In the genomic region with DNA sequence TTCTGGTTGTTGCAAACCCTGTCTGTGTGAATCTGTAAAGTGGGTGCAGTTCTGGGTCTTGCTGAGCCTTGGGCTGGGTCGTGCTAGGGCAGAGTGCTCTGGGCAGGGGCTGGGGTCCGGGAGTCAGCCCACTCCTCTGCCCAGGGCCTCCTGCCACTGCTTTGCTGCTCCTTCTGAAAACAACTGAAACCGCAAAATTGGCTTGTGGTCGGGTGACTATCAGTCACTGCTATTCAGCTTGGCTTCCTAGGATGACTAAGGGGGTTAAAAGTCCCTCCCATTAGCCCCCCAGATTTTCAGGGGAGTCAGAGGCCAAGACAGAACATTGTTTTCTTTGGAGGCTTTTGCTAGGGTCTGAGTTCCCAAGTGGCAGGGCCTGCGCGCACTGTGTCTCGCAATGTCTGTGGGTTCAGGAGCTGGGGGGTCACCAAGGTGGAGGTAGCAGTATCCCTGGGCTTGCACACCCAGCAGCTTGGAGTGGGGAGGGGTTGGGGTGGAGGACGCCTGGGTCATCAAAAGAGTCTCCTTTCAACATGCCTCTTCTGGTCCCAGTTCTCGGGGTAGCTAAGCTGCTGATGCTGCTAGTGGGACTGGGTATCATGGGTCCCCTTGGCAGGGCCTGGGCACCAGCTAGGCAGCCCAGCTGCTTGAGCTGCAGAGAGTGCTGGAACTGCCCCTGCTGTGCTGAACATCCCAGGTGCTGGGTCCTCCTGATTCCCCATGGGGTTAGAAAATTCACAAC, we compare ENCODE assay signal across 9 cellular contexts. TPM values are rescaled to one million over a fixed set of nuclear protein-coding genes. Genes with fewer than 3 reads are reported as not detected.
DNase-seq lines count a peak whose midpoint lies in the region; ATAC-seq lines count a peak whose summit lies in the region.
"Had no signal": no experiment of that assay in that cellular context is flagged by ENCODE, and none has a peak within 500 bp of the region (broad histone marks: within the 10 kb centered on the region; RNA-seq: fewer than 3 reads in every experiment).

No MANE protein-coding gene starts in this region.

- peaks cover 47% of the 10 kb centered on the region for H3K27me3 ChIP-seq in GM23248 (replicated peaks; ENCODE audit: insufficient read depth)
- H3K27me3 ChIP-seq in SJSA1 (replicated peaks), result peaks cover 25% of the 10 kb centered on the region

- H3K36me3 ChIP-seq in GM23248 (ENCODE audit: low read depth) (no peaks in the 10 kb centered on the region), SJSA1 (no peaks in the 10 kb centered on the region)

- no peaks in the 10 kb centered on the region for H4K20me1 ChIP-seq in GM23248 (ENCODE audit: insufficient read depth)

- H3K4me3 ChIP-seq in GM23248, result no peak overlapping the region
- no peak overlapping the region for H3K4me3 ChIP-seq in SJSA1

- WGBS in GM23248 (ENCODE audit: low coverage in 1 of 2, low lambda C conversion rate in 2 of 2, missing lambda C conversion rate in 2 of 2), 2 experiments, result 57% methylated on average over 9 of the region's 9 CpGs

- H3K27ac ChIP-seq in GM23248 (no peak overlapping the region), SJSA1 (no peak overlapping the region)
- H3K27ac ChIP-seq: VCaP had no signal

- ATAC-seq in HG03521 (IDR thresholded peaks at IDR 0.05; ENCODE audit: unreplicated experiment) (no peak), GM18502 (IDR thresholded peaks at IDR 0.05; ENCODE audit: poor library complexity, unreplicated experiment) (no peak)

- DNase-seq in GM23248, result peak; percentile 83
- peak; percentile 87 to 92 for DNase-seq in SJSA1 (ENCODE audit: low read depth in 1 of 2, low spot score in 2 of 2)
- DNase-seq in amniotic stem cell (lab: John Stamatoyannopoulos, UW), result peak; percentile 66
- peak; percentile 61 to 80 for DNase-seq in stimulated activated CD4-positive, alpha-beta T cell treated with anti-CD3 and anti-CD28 coated beads, Interleukin-4, amount 100 ng/mL, for 4 hours
- DNase-seq in GM19238 (ENCODE audit: insufficient read length, low spot score), result no peak
- no peak for DNase-seq in dermis blood vessel endothelial cell

- peak overlapping the region; percentile 28 for H3K4me2 ChIP-seq in GM23248 (ENCODE audit: unreplicated experiment)

- no peaks in the 10 kb centered on the region for H3K9me2 ChIP-seq in GM23248 (ENCODE audit: insufficient read depth)

- no peaks in the 10 kb centered on the region for H3F3A ChIP-seq in GM23248 (ENCODE audit: insufficient read depth)

- no peak overlapping the region for H2AFZ ChIP-seq in GM23248

- no peaks in the 10 kb centered on the region for H3K79me2 ChIP-seq in GM23248 (ENCODE audit: insufficient read depth)

- no peak overlapping the region for H3K9ac ChIP-seq in GM23248

- H3K4me1 ChIP-seq in GM23248 (ENCODE audit: insufficient read depth) (peaks cover 19% of the 10 kb centered on the region), SJSA1 (replicated peaks) (peaks cover 44% of the 10 kb centered on the region)

- H3K9me3 ChIP-seq in GM23248 (ENCODE audit: low read depth) (no peaks in the 10 kb centered on the region), SJSA1 (replicated peaks) (no peaks in the 10 kb centered on the region)

- in situ Hi-C loops in GM23248 (cut with MboI), result no loop called here

RNA-seq across cellular contexts. Expression of gene TBX21, which starts 13.5 kb away (rescaled TPM):
- total RNA-seq in GM23248 (2014; rRNA removed; shearing (Covaris generic)), result not detected in 2 replicates
- not detected in 2 replicates for polyA plus RNA-seq in GM23248 (2016; fragmentation: Nextera tagmentation; extraction: Ambion mirVana)
- 0.22 TPM in 1 of 2 replicates, not detected in the other for total RNA-seq in SJSA1 (2014; rRNA removed; shearing (Covaris generic))
- not detected in 2 replicates for total RNA-seq in dermis blood vessel endothelial cell

RNA-seq across cellular contexts. Expression of gene TBKBP1, which starts 25.6 kb away (rescaled TPM):
- 12.3 and 25.8 TPM in 2 replicates for total RNA-seq in GM23248 (2014; rRNA removed; shearing (Covaris generic))
- 1.1 and 1.2 TPM in 2 replicates for polyA plus RNA-seq in GM23248 (2016; fragmentation: Nextera tagmentation; extraction: Ambion mirVana)
- total RNA-seq in SJSA1 (2014; rRNA removed; shearing (Covaris generic)), result 3.5 and 4.5 TPM in 2 replicates
- total RNA-seq in dermis blood vessel endothelial cell, result 14.8 and 20.2 TPM in 2 replicates

Comparison
In these comparisons a context has a peak if more than half of its experiments do, and no peak if none do; other contexts are left out.
1. DNase-seq: peak in GM23248 (single experiment), SJSA1 (2 of 2), amniotic stem cell (single experiment) and stimulated activated CD4-positive, alpha-beta T cell treated with anti-CD3 and anti-CD28 coated beads, Interleukin-4, amount 100 ng/mL, for 4 hours (2 of 2); none in GM19238 (single experiment) and dermis blood vessel endothelial cell (single experiment).